Comparison of ENCODE assay signal across 1 cellular context in genomic region chr1:17591814-17592430, GRCh38.
TF ChIP-seq lines count a peak whose summit lies in the region.

No MANE protein-coding gene starts in this region.

TF ChIP-seq in HepG2, 621 proteins besides CTCF, POLR2A, EP300 and RAD21 (continued from another document and continues in another):
- TF ChIP-seq ZNF407 (CRISPR knock-in tag; IDR thresholded peaks at IDR 0.05; ENCODE audit: not compliant biosample characterization) (peak; percentile 83), PHF8 (CRISPR knock-in tag; IDR thresholded peaks at IDR 0.05) (peak; percentile 52; the same call in 1 of the 2 replicates), TOE1 (CRISPR knock-in tag; IDR thresholded peaks at IDR 0.05) (peak; percentile 85; the same call in 1 of the 2 replicates), GMEB2 (CRISPR knock-in tag; IDR thresholded peaks at IDR 0.05; ENCODE audit: low read depth) (no peak), ZNF343 (CRISPR knock-in tag; IDR thresholded peaks at IDR 0.05) (peak; percentile 79; the same call in 1 of the 2 replicates), GATAD2A (CRISPR knock-in tag; IDR thresholded peaks at IDR 0.05) (peak; percentile 96), SMAD1 (CRISPR knock-in tag; IDR thresholded peaks at IDR 0.05; ENCODE audit: borderline replicate concordance, low read depth) (0 out of 2 replicates have a peak, but pooled peaks have one; percentile 46), SYNCRIP (IDR thresholded peaks at IDR 0.05; ENCODE audit: insufficient read depth, low read depth, low read length) (no peak), ZNF274 (CRISPR knock-in tag; IDR thresholded peaks at IDR 0.05) (peak; percentile 74; the same call in 1 of the 2 replicates), MEIS2 (CRISPR knock-in tag; IDR thresholded peaks at IDR 0.05) (peak; percentile 90), HNRNPK (IDR thresholded peaks at IDR 0.05; ENCODE audit: low read depth, low read length, poor library complexity, severe bottlenecking) (no peak), ZFP62 (CRISPR knock-in tag; IDR thresholded peaks at IDR 0.05) (no peak), ELK4 (CRISPR knock-in tag; IDR thresholded peaks at IDR 0.05; ENCODE audit: borderline replicate concordance) (no peak), ZNF614 (CRISPR knock-in tag; IDR thresholded peaks at IDR 0.05; ENCODE audit: borderline replicate concordance) (peak; percentile 90), ZNF678 (CRISPR knock-in tag; IDR thresholded peaks at IDR 0.05) (peak; percentile 88; the same call in 1 of the 2 replicates), ZNF20 (CRISPR knock-in tag; IDR thresholded peaks at IDR 0.05) (no peak), ZNF263 (CRISPR knock-in tag; IDR thresholded peaks at IDR 0.05) (peak; percentile 74), RXRA (CRISPR knock-in tag; IDR thresholded peaks at IDR 0.05) (peak; percentile 98), STAT5B (CRISPR knock-in tag; IDR thresholded peaks at IDR 0.05) (peak; percentile 34; the same call in 1 of the 2 replicates), ZNF335 (CRISPR knock-in tag; IDR thresholded peaks at IDR 0.05) (0 out of 2 replicates have a peak, but pooled peaks have one; percentile 61), SAP130 (CRISPR knock-in tag; IDR thresholded peaks at IDR 0.05; ENCODE audit: low read depth) (peak; percentile 96), PLSCR1 (CRISPR knock-in tag; IDR thresholded peaks at IDR 0.05; ENCODE audit: borderline replicate concordance) (no peak), ZBTB25 (CRISPR knock-in tag; IDR thresholded peaks at IDR 0.05) (peak; percentile 92), ZNF275 (CRISPR knock-in tag; IDR thresholded peaks at IDR 0.05; ENCODE audit: borderline replicate concordance) (peak; percentile 88; the same call in 1 of the 2 replicates), HOXA9 (CRISPR knock-in tag; IDR thresholded peaks at IDR 0.05; ENCODE audit: borderline replicate concordance) (no peak; the same call in 1 of the 2 replicates), ZNF530 (CRISPR knock-in tag; IDR thresholded peaks at IDR 0.05; ENCODE audit: low read depth) (no peak), KLF16 (CRISPR knock-in tag; IDR thresholded peaks at IDR 0.05) (peak in 1 of 2 experiments; percentile 95; a peak in 2 of 4 replicates), ZSCAN12 (CRISPR knock-in tag; IDR thresholded peaks at IDR 0.05) (peak; percentile 96), ZNF788 (CRISPR knock-in tag; IDR thresholded peaks at IDR 0.05; ENCODE audit: borderline replicate concordance) (peak; percentile 97), GTF2F1 (IDR thresholded peaks at IDR 0.05; ENCODE audit: low read length) (no peak), ZNF331 (CRISPR knock-in tag; IDR thresholded peaks at IDR 0.05) (peak; percentile 88), ZNF18 (CRISPR knock-in tag; IDR thresholded peaks at IDR 0.05; ENCODE audit: insufficient replicate concordance) (peak; percentile 54), ZNF749 (CRISPR knock-in tag; IDR thresholded peaks at IDR 0.05; ENCODE audit: borderline replicate concordance) (peak; percentile 95), HNRNPH1 (optimal IDR thresholded peaks at IDR 0.05; ENCODE audit: low read depth, low read length) (no peak), POLR2G (IDR thresholded peaks at IDR 0.05; ENCODE audit: low read depth, low read length) (peak; percentile 34; the same call in 1 of the 2 replicates), ZBTB49 (CRISPR knock-in tag; IDR thresholded peaks at IDR 0.05; ENCODE audit: borderline replicate concordance) (no peak), SATB2 (CRISPR knock-in tag; IDR thresholded peaks at IDR 0.05) (peak; percentile 85; the same call in 1 of the 2 replicates), ZSCAN21 (CRISPR knock-in tag; IDR thresholded peaks at IDR 0.05; ENCODE audit: borderline replicate concordance) (peak; percentile 99), ELF4 (CRISPR knock-in tag; IDR thresholded peaks at IDR 0.05; ENCODE audit: borderline replicate concordance) (peak; percentile 82; the same call in 1 of the 2 replicates), MXI1 (IDR thresholded peaks at IDR 0.05; ENCODE audit: borderline replicate concordance, low read depth, low read length) (peak; percentile 87; the same call in 1 of the 3 replicates)
